In genomic region chr1:170096806-170097340, GRCh38 we compare ENCODE assay signal across 21 cellular contexts. TPM values are rescaled to one million over a fixed set of nuclear protein-coding genes. Genes with fewer than 3 reads are reported as not detected.
DNase-seq lines count a peak whose midpoint lies in the region; ATAC-seq and TF ChIP-seq lines count a peak whose summit lies in the region.
"Had no signal": no experiment of that assay in that cellular context is flagged by ENCODE, and none has a peak within 500 bp of the region (broad histone marks: within the 10 kb centered on the region; RNA-seq: fewer than 3 reads in every experiment).

No MANE protein-coding gene starts in this region.

- intact Hi-C loops in colonic mucosa (cut with DNase I): no loop called here

- TF ChIP-seq CTCF in colonic mucosa (IDR thresholded peaks at IDR 0.05) (no peak), retinal pigment epithelial cell (conservative IDR thresholded peaks at IDR 0.05; ENCODE audit: low read depth, low read length) (no peak)

- POLR2A ChIA-PET in activated CD4-positive, alpha-beta memory T cell treated with anti-CD3 and anti-CD28 coated beads, Interleukin-2, amount 10 ng/mL, durations not matched to agents 7 days and 5 days (lab: Charles Lee): no interaction called here

- H3K36me3 ChIP-seq in HAP-1 (replicated peaks) (no peaks in the 10 kb centered on the region), colonic mucosa (no peaks in the 10 kb centered on the region)
- H3K36me3 ChIP-seq: BLaER1 treated with 17β-estradiol and CSF1 and Interleukin-3, amounts not matched to agents 10 nM and 100 nM; MG63 had no signal

- H3K27me3 ChIP-seq in HAP-1 (ENCODE audit: low read depth) (no peaks in the 10 kb centered on the region), colonic mucosa (no peaks in the 10 kb centered on the region)
- H3K27me3 ChIP-seq: BLaER1 treated with 17β-estradiol and CSF1 and Interleukin-3, amounts not matched to agents 10 nM and 100 nM had no signal

- H3K9ac ChIP-seq in colonic mucosa (ENCODE audit: low read depth in 2 of 2, low read length in 2 of 2): no peak overlapping the region
- H3K9ac ChIP-seq: BLaER1 treated with 17β-estradiol and CSF1 and Interleukin-3, amounts not matched to agents 10 nM and 100 nM; GM23248 had no signal

- CTCF ChIA-PET in activated CD4-positive, alpha-beta memory T cell treated with anti-CD3 and anti-CD28 coated beads, Interleukin-2, amount 10 ng/mL, durations not matched to agents 7 days and 5 days (lab: Charles Lee): no interaction called here

- H3K4me3 Mint-ChIP-seq in activated CD4-positive, alpha-beta memory T cell treated with anti-CD3 and anti-CD28 coated beads, Interleukin-2, amount 10 ng/mL, durations not matched to agents 7 days and 5 days: no peak overlapping the region
- H3K4me3 Mint-ChIP-seq: CD8-positive, alpha-beta T cell had no signal

- H3K9me3 ChIP-seq in HAP-1: no peaks in the 10 kb centered on the region
- H3K9me3 ChIP-seq in colonic mucosa: no peaks in the 10 kb centered on the region
- H3K9me3 ChIP-seq: A549, MG63 had no signal

- H3K27ac Mint-ChIP-seq in activated CD4-positive, alpha-beta memory T cell treated with anti-CD3 and anti-CD28 coated beads, Interleukin-2, amount 10 ng/mL, durations not matched to agents 7 days and 5 days: no peak overlapping the region
- H3K27ac Mint-ChIP-seq: CD8-positive, alpha-beta T cell had no signal

- no peak overlapping the region for H3K4me3 ChIP-seq in HAP-1
- no peak overlapping the region for H3K4me3 ChIP-seq in colonic mucosa
- H3K4me3 ChIP-seq in retinal pigment epithelial cell (ENCODE audit: low read length): no peak overlapping the region
- H3K4me3 ChIP-seq: A549; BLaER1 treated with 17β-estradiol and CSF1 and Interleukin-3, amounts not matched to agents 10 nM and 100 nM; GM23248; MG63 had no signal

- peaks cover 31% of the 10 kb centered on the region for H3K4me1 ChIP-seq in HAP-1
- H3K4me1 ChIP-seq in colonic mucosa: no peaks in the 10 kb centered on the region
- H3K4me1 ChIP-seq: A549; BLaER1 treated with 17β-estradiol and CSF1 and Interleukin-3, amounts not matched to agents 10 nM and 100 nM had no signal

- peaks cover 15% of the 10 kb centered on the region for H3K27me3 Mint-ChIP-seq in activated CD4-positive, alpha-beta memory T cell treated with anti-CD3 and anti-CD28 coated beads, Interleukin-2, amount 10 ng/mL, durations not matched to agents 7 days and 5 days

- ATAC-seq in HG03378 (IDR thresholded peaks at IDR 0.05; ENCODE audit: unreplicated experiment) (no peak), GM21528 (IDR thresholded peaks at IDR 0.05; ENCODE audit: low FRiP score, unreplicated experiment) (no peak)
- ATAC-seq: A549; CD8-positive, alpha-beta T cell had no signal

- H3K4me1 Mint-ChIP-seq in activated CD4-positive, alpha-beta memory T cell treated with anti-CD3 and anti-CD28 coated beads, Interleukin-2, amount 10 ng/mL, durations not matched to agents 7 days and 5 days: no peaks in the 10 kb centered on the region

- no peaks in the 10 kb centered on the region for H3K36me3 Mint-ChIP-seq in activated CD4-positive, alpha-beta memory T cell treated with anti-CD3 and anti-CD28 coated beads, Interleukin-2, amount 10 ng/mL, durations not matched to agents 7 days and 5 days (ENCODE audit: low read depth)
- H3K36me3 Mint-ChIP-seq: CD8-positive, alpha-beta T cell had no signal

- DNase-seq in HAP-1 (ENCODE audit: low spot score in 2 of 2) (peak; percentile 10 to 92), NCI-H82 (lab: John Stamatoyannopoulos, UW) (peak; percentile 77), colonic mucosa (no peak), retinal pigment epithelial cell (ENCODE audit: low read depth) (peak; percentile 14)
- no peak for DNase-seq in activated CD4-positive, alpha-beta memory T cell treated with anti-CD3 and anti-CD28 coated beads, Interleukin-2, amount 10 ng/mL, durations not matched to agents 7 days and 5 days
- DNase-seq: Calu3; CD8-positive, alpha-beta T cell; GF-D8; GM23248; HCEC 1CT; MG63; NCI-H1436 treated with DMSO at 0.1 percent for 48 hours; NCI-H2029; NK-92 treated with Interleukin-12 subunit alpha and Interleukin-12 subunit beta, amount 100 ng/mL, for 24 hours; SHP77 had no signal

- H3K9me3 Mint-ChIP-seq in activated CD4-positive, alpha-beta memory T cell treated with anti-CD3 and anti-CD28 coated beads, Interleukin-2, amount 10 ng/mL, durations not matched to agents 7 days and 5 days: no peaks in the 10 kb centered on the region
- H3K9me3 Mint-ChIP-seq: CD8-positive, alpha-beta T cell had no signal

- in situ Hi-C loops in HAP-1 (cut with MboI; ENCODE audit: low sequenced_read_pairs): no loop called here

- peak overlapping the region; percentile 42 for H3K27ac ChIP-seq in colonic mucosa
- H3K27ac ChIP-seq: A549; BLaER1 treated with 17β-estradiol and CSF1 and Interleukin-3, amounts not matched to agents 10 nM and 100 nM; GM23248 had no signal

RNA-seq across cellular contexts. Expression of gene KIFAP3, which starts 22.4 kb away (rescaled TPM):
- 10 to 100 TPM; 18.3 to 27.6 TPM for total RNA-seq in colonic mucosa
- 10 to 100 TPM; 27.7 to 28.0 TPM for total RNA-seq in activated CD4-positive, alpha-beta memory T cell treated with anti-CD3 and anti-CD28 coated beads, Interleukin-2, amount 10 ng/mL, durations not matched to agents 7 days and 5 days

RNA-seq across cellular contexts. Expression of gene NTMT2, which starts 48.9 kb away (rescaled TPM):
- not detected for total RNA-seq in colonic mucosa
- total RNA-seq in activated CD4-positive, alpha-beta memory T cell treated with anti-CD3 and anti-CD28 coated beads, Interleukin-2, amount 10 ng/mL, durations not matched to agents 7 days and 5 days: not detected
- total RNA-seq: Calu3; CD8-positive, alpha-beta T cell; GM23248; OCI-LY7; RPMI7951 had no signal

Comparison
In these comparisons a context has a peak if more than half of its experiments do, and no peak if none do; other contexts are left out.
1. DNase-seq: peak in HAP-1 (2 of 2), NCI-H82 (single experiment) and retinal pigment epithelial cell (single experiment); none in colonic mucosa (single experiment) and activated CD4-positive, alpha-beta memory T cell treated with anti-CD3 and anti-CD28 coated beads, Interleukin-2, amount 10 ng/mL, durations not matched to agents 7 days and 5 days (single experiment).